Comparison of ENCODE assay signal across 8 cellular contexts in the genomic region with DNA sequence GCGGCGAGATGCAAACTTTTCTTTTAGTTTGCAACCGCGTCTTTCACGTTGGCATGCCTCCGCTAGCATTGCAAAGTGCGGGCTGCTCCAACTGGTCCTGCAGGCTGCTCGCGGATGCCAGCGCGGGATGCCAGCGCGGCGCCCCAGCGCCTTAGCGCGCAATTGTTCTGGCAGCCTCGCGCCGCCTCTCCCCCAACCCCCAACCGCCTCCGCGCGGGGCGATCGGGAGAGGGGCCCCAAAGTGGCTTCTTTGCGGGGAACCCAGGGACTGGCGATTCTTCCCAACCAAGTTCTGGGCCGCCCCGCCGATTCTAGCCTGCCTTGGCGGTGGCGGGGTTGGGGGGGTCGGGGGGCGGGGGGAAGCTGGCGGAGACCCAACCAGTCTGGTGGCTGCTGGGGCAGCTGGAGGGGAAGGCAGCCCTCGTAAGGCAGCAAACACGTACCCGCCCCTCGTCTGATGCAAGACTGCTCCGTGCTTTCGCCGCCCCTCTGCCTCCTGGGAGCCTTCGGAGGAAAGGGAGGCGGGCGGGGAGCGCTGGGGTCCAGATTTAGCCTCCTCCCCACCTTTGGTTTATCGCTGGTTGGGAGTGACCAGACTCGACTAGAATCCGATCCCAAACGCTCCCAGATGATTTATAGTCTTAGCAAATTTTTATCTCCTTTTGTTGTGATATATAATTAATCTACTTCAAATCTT. TPM values are rescaled to one million over a fixed set of nuclear protein-coding genes. Genes with fewer than 3 reads are reported as not detected.
DNase-seq lines count a peak whose midpoint lies in the region; ATAC-seq, FAIRE-seq and TF ChIP-seq lines count a peak whose summit lies in the region.

No MANE protein-coding gene starts in this region.

- intact Hi-C loops in sigmoid colon (cut with DNase I) = loop anchor here (2.0 to 5.0 kb wide), 2 partner anchors 38 to 385 kb away; no protein-coding TSS in a partner anchor

- peak overlapping the region; percentile 78 for H3K9ac ChIP-seq in astrocyte (ENCODE audit: low read length)

- TF ChIP-seq CTCF in RWPE2 (IDR thresholded peaks at IDR 0.05; ENCODE audit: poor library complexity, severe bottlenecking) = no peak
- no peak for TF ChIP-seq CTCF in astrocyte (IDR thresholded peaks at IDR 0.05; ENCODE audit: insufficient read depth, low read depth, low read length)
- TF ChIP-seq CTCF in sigmoid colon (IDR thresholded peaks at IDR 0.05) = no peak

- TF ChIP-seq POLR2A in GM18951 (IDR thresholded peaks at IDR 0.05; ENCODE audit: extremely low read depth, insufficient read depth, insufficient read length) = peak; percentile 33
- no peak for TF ChIP-seq POLR2A in sigmoid colon (IDR thresholded peaks at IDR 0.05)

- H3K27ac ChIP-seq in RWPE2 (ENCODE audit: poor library complexity, severe bottlenecking) (peak overlapping the region; percentile 49), astrocyte (ENCODE audit: low read depth, low read length) (no peak overlapping the region), iPS DF 6.9 (ENCODE audit: low read length) (no peak overlapping the region), sigmoid colon (peak overlapping the region; percentile 78 to 89 (median 82))

- peaks cover under 1% of the 10 kb centered on the region for H3K36me3 Mint-ChIP-seq in astrocyte (ENCODE audit: low read depth, unreplicated experiment)

- H3K79me2 ChIP-seq in astrocyte (ENCODE audit: insufficient read depth, low read length) = peaks cover 18% of the 10 kb centered on the region

- H3K27me3 ChIP-seq in RWPE2 (ENCODE audit: insufficient read depth, poor library complexity, severe bottlenecking) = no peaks in the 10 kb centered on the region
- peaks cover 9% of the 10 kb centered on the region for H3K27me3 ChIP-seq in astrocyte (ENCODE audit: insufficient read depth, low read length)
- no peaks in the 10 kb centered on the region for H3K27me3 ChIP-seq in iPS DF 6.9 (ENCODE audit: control insufficient read depth, insufficient read depth, low read length)
- no peaks in the 10 kb centered on the region for H3K27me3 ChIP-seq in sigmoid colon

- peak overlapping the region; percentile 92 for H3K4me3 ChIP-seq in RWPE2 (ENCODE audit: severe bottlenecking)
- H3K4me3 ChIP-seq in astrocyte (ENCODE audit: insufficient read depth, low read depth, low read length) = peak overlapping the region; percentile 84
- peak overlapping the region; percentile 92 for H3K4me3 ChIP-seq in iPS DF 6.9 (ENCODE audit: low read length)
- H3K4me3 ChIP-seq in sigmoid colon = peak overlapping the region; percentile 53 to 72 (median 67)

- FAIRE-seq in astrocyte (lab: Jason Lieb, UNC) = no peak
- FAIRE-seq in RCC 7860 (lab: Jason Lieb, UNC) = no peak

- peak; percentile 77 for ATAC-seq in RWPE2 (ENCODE audit: low read depth)

- peaks cover 11% of the 10 kb centered on the region for H3K27me3 Mint-ChIP-seq in astrocyte (ENCODE audit: low read depth, unreplicated experiment)

- H3K4me2 ChIP-seq in astrocyte (ENCODE audit: low read length) = peak overlapping the region; percentile 99

- H4K20me1 ChIP-seq in astrocyte (ENCODE audit: insufficient read depth, low read length) = peaks cover 12% of the 10 kb centered on the region

- peaks cover 29% of the 10 kb centered on the region for H3K4me1 Mint-ChIP-seq in astrocyte (ENCODE audit: low read depth, unreplicated experiment)

- H2AFZ ChIP-seq in astrocyte (ENCODE audit: low read depth, low read length) = peak overlapping the region; percentile 75

- H3K27ac Mint-ChIP-seq in astrocyte (ENCODE audit: unreplicated experiment) = peak overlapping the region; percentile 98

- H3K4me1 ChIP-seq in RWPE2 (ENCODE audit: insufficient read depth, poor library complexity, severe bottlenecking) = peaks cover 17% of the 10 kb centered on the region
- H3K4me1 ChIP-seq in astrocyte (ENCODE audit: insufficient read depth, low read length) = peaks cover 12% of the 10 kb centered on the region
- peaks cover 6% of the 10 kb centered on the region; the same call in 1 of the 2 replicates for H3K4me1 ChIP-seq in iPS DF 6.9 (ENCODE audit: control insufficient read depth, insufficient read depth, low read length)
- H3K4me1 ChIP-seq in sigmoid colon = peaks cover 0 to 30% (median 19%) of the 10 kb centered on the region in 4 donors

- no peak for TF ChIP-seq EP300 in sigmoid colon (IDR thresholded peaks at IDR 0.05)

- H3K9me3 ChIP-seq in RWPE2 (ENCODE audit: severe bottlenecking) (no peaks in the 10 kb centered on the region), astrocyte (ENCODE audit: insufficient read depth, low read depth, low read length) (no peaks in the 10 kb centered on the region), iPS DF 6.9 (ENCODE audit: control insufficient read depth, insufficient read depth, low read length) (no peaks in the 10 kb centered on the region), sigmoid colon (no peaks in the 10 kb centered on the region)

- no CpG with 5 or more reads among the region's 51 CpGs for WGBS in iPS DF 6.9 (ENCODE audit: insufficient coverage, insufficient read length)
- WGBS in sigmoid colon, 2 donors = 2 to 5% methylated on average over 51 of the region's 51 CpGs

- H3K9me3 Mint-ChIP-seq in astrocyte (ENCODE audit: unreplicated experiment) = no peaks in the 10 kb centered on the region

- DNase-seq in ACHN (peak; percentile 85), LHCN-M2 (ENCODE audit: low read depth) (peak; percentile 60), RWPE2 (ENCODE audit: low spot score) (peak; percentile 85), astrocyte (ENCODE audit: low read depth) (peak; percentile 81), iPS DF 6.9 (ENCODE audit: low read depth, low spot score) (peak; percentile 58), sigmoid colon (peak; percentile 94), RCC 7860 (ENCODE audit: low spot score) (no peak)

- peak overlapping the region; percentile 100 for H3K4me3 Mint-ChIP-seq in astrocyte (ENCODE audit: unreplicated experiment)

- in situ Hi-C loops in ACHN (cut with HindIII; ENCODE audit: low pct_ligation_motif_present, low pct_unique_long_range_greater_than_20kb, low sequenced_read_pairs) (no loop called here), GM18951 (cut with MboI; ENCODE audit: low sequenced_read_pairs, unreplicated experiment) (no loop called here)

- H3K36me3 ChIP-seq in RWPE2 (ENCODE audit: low read depth) (peaks cover 40% of the 10 kb centered on the region), astrocyte (ENCODE audit: insufficient read depth, low read length) (no peaks in the 10 kb centered on the region), iPS DF 6.9 (ENCODE audit: control insufficient read depth, insufficient read depth, low read length) (no peaks in the 10 kb centered on the region), sigmoid colon (no peaks in the 10 kb centered on the region)

RNA-seq across cellular contexts. Expression of gene PHGDH, which starts 0.8 kb away (rescaled TPM):
- total RNA-seq in LHCN-M2 (2014; rRNA removed) = 38.6 and 39.6 TPM in 2 replicates
- 49.7 TPM for polyA plus RNA-seq in LHCN-M2 (2012)
- 371 and 509 TPM in 2 replicates for total RNA-seq in astrocyte
- 10 to 100 TPM; 15.8 to 37.7 (median 26.0) TPM for total RNA-seq in sigmoid colon
- polyA plus RNA-seq in sigmoid colon = 10 to 100 TPM in 1 of 3 donors, 1 to 10 TPM in 2; 3.9 to 27.1 (median 7.8) TPM

RNA-seq across cellular contexts. Expression of gene HMGCS2, which starts 56.2 kb away (rescaled TPM):
- total RNA-seq in LHCN-M2 (2014; rRNA removed) (not detected in 2 replicates), astrocyte (not detected in 2 replicates), sigmoid colon (1 to 10 TPM in 1 of 4 donors, not detected in 3; 2.8 TPM)
- not detected for polyA plus RNA-seq in LHCN-M2 (2012)
- 100 to 1,000 TPM in 2 of 3 donors, 10 to 100 TPM in 1; 53.9 to 607 (median 276) TPM for polyA plus RNA-seq in sigmoid colon

Comparison
In these comparisons a context has a peak if more than half of its experiments do, and no peak if none do; other contexts are left out.
1. H3K27ac ChIP-seq: peak in RWPE2 (single experiment) and sigmoid colon (4 of 4); none in astrocyte (single experiment) and iPS DF 6.9 (single experiment).
2. Peak in every context shown above with its lines, with median percentiles within 50 percentile points of each other: H3K4me3 ChIP-seq.